ENCODE assay signal across 8 cellular contexts in the genomic region with DNA sequence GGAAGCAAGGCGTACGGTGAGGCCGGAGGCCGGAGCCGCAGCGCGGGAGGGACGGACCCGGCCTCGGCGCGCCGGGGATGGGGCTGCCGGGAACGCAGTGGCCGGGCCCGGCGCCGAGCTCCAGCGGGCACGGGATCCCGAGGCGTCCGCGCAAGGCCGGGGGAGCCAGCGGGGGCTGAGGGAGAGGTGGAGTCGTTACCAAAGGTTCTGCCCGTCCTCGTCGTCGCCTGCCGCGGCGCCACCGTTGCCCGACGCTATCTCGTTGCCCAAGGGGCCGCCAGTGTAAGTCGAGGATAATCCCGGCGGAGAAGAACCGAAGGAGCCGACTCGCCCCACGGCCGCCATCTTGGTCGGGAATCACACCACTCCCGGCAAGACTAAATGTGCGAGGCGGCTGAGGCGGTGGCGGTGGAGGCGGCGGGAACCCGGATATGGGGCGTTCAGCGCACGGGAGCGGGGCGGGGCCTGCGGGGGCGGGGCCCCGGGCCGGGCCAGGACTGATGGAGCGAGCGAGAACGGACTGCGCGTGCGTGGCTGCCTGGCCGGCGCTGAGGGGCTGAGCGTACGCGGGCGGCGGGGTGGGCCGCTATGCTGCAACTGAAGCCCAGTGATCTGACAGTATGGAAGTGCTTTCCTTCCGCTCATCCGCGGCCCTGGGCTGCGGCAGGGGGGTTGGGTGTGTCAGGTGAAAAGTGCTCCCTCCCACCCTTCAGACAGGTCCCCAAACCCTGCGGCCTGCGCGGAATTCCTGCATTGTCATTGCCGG. TPM values are rescaled to one million over a fixed set of nuclear protein-coding genes. Genes with fewer than 3 reads are reported as not detected.
DNase-seq lines count a peak whose midpoint lies in the region; ATAC-seq and TF ChIP-seq lines count a peak whose summit lies in the region.

A gene (minus strand): TSS at position 433 of the 766 bp plus-strand sequence. CDS start 88 bp downstream, at position 345.

- DNase-seq in NCI-H748 treated with DMSO at 0.1 percent for 48 hours (lab: John Stamatoyannopoulos, UW): peak; percentile 80
- DNase-seq in activated CD4-positive, alpha-beta T cell treated with anti-CD3 and anti-CD28 coated beads, Interleukin-2, amount 50 U/mL, for 24 hours (ENCODE audit: low read depth in 1 of 2, low spot score in 1 of 2): peak; percentile 86 to 91
- peak; percentile 87 for DNase-seq in dedifferentiated amniotic fluid mesenchymal stem cell (ENCODE audit: extremely low spot score)
- peak; percentile 97 for DNase-seq in left lobe of liver (ENCODE audit: low spot score)
- peak; percentile 95 to 97 for DNase-seq in stimulated activated CD4-positive, alpha-beta T cell treated with anti-CD3 and anti-CD28 coated beads, Interleukin-2, amount 100 ng/mL, for 24 hours

- TF ChIP-seq CTCF in C4-2B (conservative IDR thresholded peaks at IDR 0.05): no peak

- peak; percentile 94 for ATAC-seq in GM19397 (IDR thresholded peaks at IDR 0.05; ENCODE audit: unreplicated experiment)
- ATAC-seq in HG03565 (IDR thresholded peaks at IDR 0.05; ENCODE audit: unreplicated experiment): peak; percentile 73
- ATAC-seq in left lobe of liver: peak; percentile 92

- H3K27ac ChIP-seq in C4-2B: peak within 1 kb of the TSS; percentile 99

RNA-seq across cellular contexts. Expression of the gene that starts here (rescaled TPM):
- 10.4 TPM for total RNA-seq in left lobe of liver

Comparison
In these comparisons a context has a peak if more than half of its experiments do, and no peak if none do; other contexts are left out.
1. Peak in every context shown above with its lines: DNase-seq, ATAC-seq and H3K27ac ChIP-seq.